Comparison of ENCODE assay signal across 20 cellular contexts in genomic region chr2:149527998-149528775, GRCh38.
"Had no signal": no experiment of that assay in that cellular context is flagged by ENCODE, and none has a peak within 500 bp of the region (broad histone marks: within the 10 kb centered on the region; RNA-seq: fewer than 3 reads in every experiment).

No MANE protein-coding gene starts in this region.

- H3K9me3 ChIP-seq: transverse colon had no signal

- H3K36me3 ChIP-seq: gastroesophageal sphincter, heart right ventricle, transverse colon had no signal

- H3K27ac ChIP-seq: gastroesophageal sphincter, heart right ventricle, transverse colon had no signal

- DNase-seq: activated CD4-positive, alpha-beta T cell treated with anti-CD3 and anti-CD28 coated beads, Interleukin-2, amount 50 U/mL, for 4 hours; activated CD4-positive, CD25-positive, alpha-beta regulatory T cell treated with anti-CD3 and anti-CD28 coated beads, Interleukin-2, amount 50 U/mL, for 72 hours; activated naive CD4-positive, alpha-beta T cell; activated T-cell treated with anti-CD3 and anti-CD28 coated beads for 4 hours; anterior cingulate cortex; endodermal cell; erythroblast; heart right ventricle; islet precursor cell; natural killer cell; nucleus accumbens; right cardiac atrium; small intestine; stimulated activated CD4-positive, alpha-beta T cell treated with anti-CD3 and anti-CD28 coated beads, Interleukin-4, amount 100 ng/mL, for 4 hours; stimulated activated CD8-positive, alpha-beta memory T cell treated with anti-CD3 and anti-CD28 coated beads, Interleukin-4, amount 100 ng/mL, for 48 hours; stimulated activated naive CD4-positive, alpha-beta T cell treated with Interleukin-2 at 50 U/mL for 16 hours; substantia nigra; T-helper 9 cell; transverse colon had no signal

- H3K4me3 ChIP-seq: gastroesophageal sphincter, heart right ventricle, transverse colon had no signal

- FAIRE-seq: small intestine had no signal

- H3K27me3 ChIP-seq: transverse colon had no signal

- H3K4me1 ChIP-seq: gastroesophageal sphincter, heart right ventricle, transverse colon had no signal
